Comparison of ENCODE assay signal across 1 cellular context in the genomic region with DNA sequence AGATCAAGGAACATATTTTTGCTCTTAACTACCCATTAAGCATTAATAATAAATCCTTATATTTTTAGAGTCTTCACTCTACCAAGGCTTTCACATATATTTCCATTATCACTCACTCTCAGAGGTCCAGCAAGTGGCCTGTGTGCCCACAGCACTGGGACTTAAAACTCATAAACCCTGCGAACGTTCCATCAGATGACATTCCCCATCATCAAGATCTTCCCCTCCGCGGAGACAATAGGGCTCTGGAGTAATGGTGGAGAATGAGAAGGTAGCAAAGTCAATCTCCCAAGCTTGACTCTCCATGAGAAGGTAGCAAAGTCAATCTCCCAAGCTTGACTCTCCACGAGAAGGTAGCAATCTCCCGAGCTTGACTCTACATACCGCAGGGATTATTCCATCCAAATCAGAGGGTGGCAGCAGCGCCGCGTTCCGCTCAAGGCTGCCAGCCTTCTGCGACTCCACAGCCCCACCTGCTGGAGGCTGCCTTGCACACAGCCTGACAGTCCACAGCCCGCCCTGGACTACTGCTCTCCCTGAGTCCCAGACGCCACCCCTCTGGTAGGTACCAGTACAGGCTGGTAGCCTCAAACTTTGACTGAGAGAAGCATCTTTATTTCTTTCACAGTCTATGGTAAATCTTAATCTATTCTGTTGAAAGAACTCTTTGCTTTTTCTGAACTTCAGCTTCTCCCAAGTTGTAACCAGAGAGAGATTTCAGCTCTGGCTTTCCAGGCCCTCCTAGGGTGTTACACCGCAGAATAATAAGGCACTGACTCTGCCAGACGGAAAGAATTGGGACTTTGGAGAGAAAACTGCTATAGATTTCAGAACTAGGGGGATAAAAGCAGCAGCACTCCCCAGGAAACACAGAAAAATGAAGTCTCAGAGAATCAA.
TF ChIP-seq lines count a peak whose summit lies in the region.

No MANE protein-coding gene starts in this region.

TF ChIP-seq in GM12878, 131 proteins besides CTCF, POLR2A, EP300 and RAD21 (continued from another document):
- TF ChIP-seq, protein P1, sequence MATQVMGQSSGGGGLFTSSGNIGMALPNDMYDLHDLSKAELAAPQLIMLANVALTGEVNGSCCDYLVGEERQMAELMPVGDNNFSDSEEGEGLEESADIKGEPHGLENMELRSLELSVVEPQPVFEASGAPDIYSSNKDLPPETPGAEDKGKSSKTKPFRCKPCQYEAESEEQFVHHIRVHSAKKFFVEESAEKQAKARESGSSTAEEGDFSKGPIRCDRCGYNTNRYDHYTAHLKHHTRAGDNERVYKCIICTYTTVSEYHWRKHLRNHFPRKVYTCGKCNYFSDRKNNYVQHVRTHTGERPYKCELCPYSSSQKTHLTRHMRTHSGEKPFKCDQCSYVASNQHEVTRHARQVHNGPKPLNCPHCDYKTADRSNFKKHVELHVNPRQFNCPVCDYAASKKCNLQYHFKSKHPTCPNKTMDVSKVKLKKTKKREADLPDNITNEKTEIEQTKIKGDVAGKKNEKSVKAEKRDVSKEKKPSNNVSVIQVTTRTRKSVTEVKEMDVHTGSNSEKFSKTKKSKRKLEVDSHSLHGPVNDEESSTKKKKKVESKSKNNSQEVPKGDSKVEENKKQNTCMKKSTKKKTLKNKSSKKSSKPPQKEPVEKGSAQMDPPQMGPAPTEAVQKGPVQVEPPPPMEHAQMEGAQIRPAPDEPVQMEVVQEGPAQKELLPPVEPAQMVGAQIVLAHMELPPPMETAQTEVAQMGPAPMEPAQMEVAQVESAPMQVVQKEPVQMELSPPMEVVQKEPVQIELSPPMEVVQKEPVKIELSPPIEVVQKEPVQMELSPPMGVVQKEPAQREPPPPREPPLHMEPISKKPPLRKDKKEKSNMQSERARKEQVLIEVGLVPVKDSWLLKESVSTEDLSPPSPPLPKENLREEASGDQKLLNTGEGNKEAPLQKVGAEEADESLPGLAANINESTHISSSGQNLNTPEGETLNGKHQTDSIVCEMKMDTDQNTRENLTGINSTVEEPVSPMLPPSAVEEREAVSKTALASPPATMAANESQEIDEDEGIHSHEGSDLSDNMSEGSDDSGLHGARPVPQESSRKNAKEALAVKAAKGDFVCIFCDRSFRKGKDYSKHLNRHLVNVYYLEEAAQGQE (IDR thresholded peaks at IDR 0.05; ENCODE audit: low read depth, low read length): no peak
- TF ChIP-seq USF2 (IDR thresholded peaks at IDR 0.05; ENCODE audit: borderline replicate concordance, low read depth, low read length) (no peak), NFYA (IDR thresholded peaks at IDR 0.05; ENCODE audit: borderline replicate concordance, low read depth, low read length) (no peak)
